Comparison of ENCODE assay signal across 25 cellular contexts in the genomic region with DNA sequence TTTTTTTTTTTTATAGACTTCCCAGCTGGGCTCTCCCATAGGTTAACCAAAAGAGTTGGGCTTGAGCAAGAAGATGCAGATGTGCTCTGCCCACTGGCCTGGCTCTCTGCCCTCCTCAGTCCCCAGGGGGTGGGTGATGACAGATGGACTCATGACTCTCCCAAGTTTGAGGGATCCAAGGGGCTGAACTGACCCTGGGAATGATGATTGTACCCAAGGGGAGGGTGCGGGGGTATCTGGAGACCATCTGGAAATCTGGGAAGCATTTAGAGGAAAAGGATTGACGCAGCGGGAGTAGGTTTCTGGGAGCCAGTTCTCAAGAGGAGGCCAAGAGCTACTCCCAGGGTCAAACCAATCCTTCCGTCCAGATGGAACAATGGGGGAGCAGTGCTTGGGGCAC.
"Had no signal": no experiment of that assay in that cellular context is flagged by ENCODE, and none has a peak within 500 bp of the region (broad histone marks: within the 10 kb centered on the region; RNA-seq: fewer than 3 reads in every experiment).

No MANE protein-coding gene starts in this region.

- H3K27me3 ChIP-seq: brain microvascular endothelial cell, cardiac muscle cell had no signal

- H3K27ac ChIP-seq: brain microvascular endothelial cell, cardiac muscle cell, SK-N-MC, VCaP had no signal

- H3K36me3 ChIP-seq: brain microvascular endothelial cell, cardiac muscle cell had no signal

- DNase-seq: activated CD4-positive, alpha-beta memory T cell treated with anti-CD3 and anti-CD28 coated beads, Interleukin-2, amount 10 ng/mL, durations not matched to agents 7 days and 5 days; activated CD4-positive, alpha-beta T cell treated with anti-CD3 and anti-CD28 coated beads, Interleukin-2, amount 50 U/mL, for 1 hour; activated CD4-positive, CD25-positive, alpha-beta regulatory T cell; activated gamma-delta T cell; activated naive CD4-positive, alpha-beta T cell treated with anti-CD3 and anti-CD28 coated beads for 36 hours; activated naive CD8-positive, alpha-beta T cell treated with anti-CD3 and anti-CD28 coated beads for 36 hours; activated T-cell treated with anti-CD3 and anti-CD28 coated beads for 4 hours; activated T-cell treated with anti-CD3 and anti-CD28 coated beads, Interleukin-2, amount 50 U/mL, for 48 hours; brain microvascular endothelial cell; cerebellar nuclear complex; Karpas-422; MM.1S; NCI-H1105; NCI-H1436; NCI-H1694 treated with DMSO at 0.1 percent for 48 hours; NCI-H2029 treated with DMSO at 0.1 percent for 48 hours; NCI-H345; NCI-H510A treated with DMSO at 0.1 percent for 48 hours; PC-3; T-cell; T-helper 2 cell had no signal

- H3K4me3 ChIP-seq: cardiac muscle cell, SK-N-MC had no signal

- H3K36me3 Mint-ChIP-seq: activated naive CD8-positive, alpha-beta T cell treated with anti-CD3 and anti-CD28 coated beads for 36 hours; T-cell had no signal

- ATAC-seq: activated T-helper 17 cell treated with anti-CD3 and anti-CD28 coated beads, Interleukin-2, amount 50 U/mL, for 72 hours; PC-3; T-cell had no signal

- H3K9me3 Mint-ChIP-seq: activated CD4-positive, alpha-beta memory T cell treated with anti-CD3 and anti-CD28 coated beads, Interleukin-2, amount 10 ng/mL, durations not matched to agents 7 days and 5 days; activated naive CD4-positive, alpha-beta T cell treated with anti-CD3 and anti-CD28 coated beads for 36 hours; activated naive CD8-positive, alpha-beta T cell treated with anti-CD3 and anti-CD28 coated beads for 36 hours; activated T-helper 17 cell treated with anti-CD3 and anti-CD28 coated beads, Interleukin-2, amount 50 U/mL, for 72 hours; T-cell had no signal

- H3K4me3 Mint-ChIP-seq: activated CD4-positive, alpha-beta memory T cell treated with anti-CD3 and anti-CD28 coated beads, Interleukin-2, amount 10 ng/mL, durations not matched to agents 7 days and 5 days; activated naive CD4-positive, alpha-beta T cell treated with anti-CD3 and anti-CD28 coated beads for 36 hours; activated naive CD8-positive, alpha-beta T cell treated with anti-CD3 and anti-CD28 coated beads for 36 hours; activated T-helper 17 cell treated with anti-CD3 and anti-CD28 coated beads, Interleukin-2, amount 50 U/mL, for 72 hours; T-cell had no signal

- H3K4me1 Mint-ChIP-seq: activated CD4-positive, alpha-beta memory T cell treated with anti-CD3 and anti-CD28 coated beads, Interleukin-2, amount 10 ng/mL, durations not matched to agents 7 days and 5 days; activated naive CD8-positive, alpha-beta T cell treated with anti-CD3 and anti-CD28 coated beads for 36 hours; activated T-helper 17 cell treated with anti-CD3 and anti-CD28 coated beads, Interleukin-2, amount 50 U/mL, for 72 hours; T-cell had no signal

- H3K27ac Mint-ChIP-seq: activated CD4-positive, alpha-beta memory T cell treated with anti-CD3 and anti-CD28 coated beads, Interleukin-2, amount 10 ng/mL, durations not matched to agents 7 days and 5 days; activated naive CD4-positive, alpha-beta T cell treated with anti-CD3 and anti-CD28 coated beads for 36 hours; activated naive CD8-positive, alpha-beta T cell treated with anti-CD3 and anti-CD28 coated beads for 36 hours; activated T-helper 17 cell treated with anti-CD3 and anti-CD28 coated beads, Interleukin-2, amount 50 U/mL, for 72 hours; T-cell had no signal
